In genomic region chr10:26448292-26448691, GRCh38 we compare ENCODE assay signal across 9 cellular contexts.
DNase-seq lines count a peak whose midpoint lies in the region; ATAC-seq and TF ChIP-seq lines count a peak whose summit lies in the region.
"Had no signal": no experiment of that assay in that cellular context is flagged by ENCODE, and none has a peak within 500 bp of the region (broad histone marks: within the 10 kb centered on the region; RNA-seq: fewer than 3 reads in every experiment).

No MANE protein-coding gene starts in this region.

- DNase-seq in central memory CD8-positive, alpha-beta T cell (ENCODE audit: low spot score in 2 of 2), result no peak
- DNase-seq in NCI-H446 treated with DMSO at 0.1 percent for 48 hours (lab: John Stamatoyannopoulos, UW) (no peak), GOT3 (lab: John Stamatoyannopoulos, UW) (no peak), epidermal melanocyte (ENCODE audit: insufficient read length, low spot score) (no peak), NCI-H524 treated with DMSO at 0.1 percent for 48 hours (lab: John Stamatoyannopoulos, UW) (no peak)

- peak; percentile 17; the same call in 1 of the 2 replicates for TF ChIP-seq CTCF in GM12874 (IDR thresholded peaks at IDR 0.05; ENCODE audit: insufficient read depth, low read depth, low read length)

- H3K27ac Mint-ChIP-seq in central memory CD8-positive, alpha-beta T cell (ENCODE audit: low read depth), result peak overlapping the region; percentile 97

- ATAC-seq in GM21367 (IDR thresholded peaks at IDR 0.05; ENCODE audit: unreplicated experiment) (peak; percentile 9), HG03196 (IDR thresholded peaks at IDR 0.05; ENCODE audit: unreplicated experiment) (peak; percentile 32)
- peak; percentile 27 for ATAC-seq in central memory CD8-positive, alpha-beta T cell (replicated peaks; ENCODE audit: extremely low read depth, poor library complexity, severe bottlenecking)
- ATAC-seq: K562 had no signal

- peaks cover 79% of the 10 kb centered on the region for H3K4me1 Mint-ChIP-seq in central memory CD8-positive, alpha-beta T cell

- H3K27me3 Mint-ChIP-seq in central memory CD8-positive, alpha-beta T cell, result no peaks in the 10 kb centered on the region

- peaks cover 6% of the 10 kb centered on the region for H3K9me3 Mint-ChIP-seq in central memory CD8-positive, alpha-beta T cell

- H3K4me3 Mint-ChIP-seq in central memory CD8-positive, alpha-beta T cell, result peak overlapping the region; percentile 72

- peaks cover 18% of the 10 kb centered on the region for H3K36me3 Mint-ChIP-seq in central memory CD8-positive, alpha-beta T cell (ENCODE audit: insufficient read depth)
